Comparison of ENCODE assay signal across 12 cellular contexts in the genomic region with DNA sequence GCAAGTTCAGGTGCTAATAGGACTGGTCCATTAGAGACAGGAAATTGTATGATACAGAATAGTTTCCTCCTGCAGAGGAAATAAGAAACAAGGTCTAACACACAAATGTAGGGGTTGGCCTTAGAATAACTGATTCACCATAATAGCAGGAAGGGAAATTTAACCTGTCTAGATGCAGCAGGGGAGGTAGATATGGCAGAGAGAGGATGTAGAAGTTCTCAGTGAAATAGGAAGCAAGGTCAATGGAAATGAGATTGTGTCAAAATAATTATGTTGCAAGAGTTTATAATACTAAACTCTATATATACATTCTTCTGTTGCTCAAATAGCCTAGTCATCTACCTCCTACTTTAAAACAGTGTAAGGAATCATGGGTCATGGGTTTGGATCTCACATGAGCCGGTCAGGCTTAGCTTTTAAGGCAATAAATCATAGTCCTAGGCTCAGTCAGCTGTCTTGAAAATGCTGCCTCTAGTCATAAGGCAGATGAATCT.
DNase-seq lines count a peak whose midpoint lies in the region; ATAC-seq and TF ChIP-seq lines count a peak whose summit lies in the region.
"Had no signal": no experiment of that assay in that cellular context is flagged by ENCODE, and none has a peak within 500 bp of the region (broad histone marks: within the 10 kb centered on the region; RNA-seq: fewer than 3 reads in every experiment).

No MANE protein-coding gene starts in this region.

- peaks cover 4% of the 10 kb centered on the region for H3K36me3 Mint-ChIP-seq in stimulated activated effector memory CD8-positive, alpha-beta T cell treated with anti-CD3 and anti-CD28 coated beads, Interleukin-12 subunit alpha, Interleukin-12 subunit beta, amount 100 ng/mL, for 72 hours

- no peak for ATAC-seq in stimulated activated effector memory CD8-positive, alpha-beta T cell treated with anti-CD3 and anti-CD28 coated beads, Interleukin-12 subunit alpha, Interleukin-12 subunit beta, amount 100 ng/mL, for 72 hours

- peak overlapping the region; percentile 2 for H3K27ac Mint-ChIP-seq in stimulated activated effector memory CD8-positive, alpha-beta T cell treated with anti-CD3 and anti-CD28 coated beads, Interleukin-12 subunit alpha, Interleukin-12 subunit beta, amount 100 ng/mL, for 72 hours

- H3K9me3 Mint-ChIP-seq in stimulated activated effector memory CD8-positive, alpha-beta T cell treated with anti-CD3 and anti-CD28 coated beads, Interleukin-12 subunit alpha, Interleukin-12 subunit beta, amount 100 ng/mL, for 72 hours = no peaks in the 10 kb centered on the region

- no peak overlapping the region for H3K4me3 Mint-ChIP-seq in stimulated activated effector memory CD8-positive, alpha-beta T cell treated with anti-CD3 and anti-CD28 coated beads, Interleukin-12 subunit alpha, Interleukin-12 subunit beta, amount 100 ng/mL, for 72 hours

- TF ChIP-seq CTCF in choroid plexus epithelial cell (conservative IDR thresholded peaks at IDR 0.05; ENCODE audit: low read depth, low read length) = no peak

- peak; percentile 25 for DNase-seq in EH (ENCODE audit: low read depth)
- peak; percentile 73 for DNase-seq in MV-4-11 (lab: John Stamatoyannopoulos, UW)
- DNase-seq in choroid plexus epithelial cell (ENCODE audit: low read depth) = peak; percentile 62
- DNase-seq in stimulated activated effector memory CD8-positive, alpha-beta T cell treated with anti-CD3 and anti-CD28 coated beads, Interleukin-12 subunit alpha, Interleukin-12 subunit beta, amount 100 ng/mL, for 72 hours (ENCODE audit: low spot score in 2 of 2) = no peak
- DNase-seq in activated CD4-positive, alpha-beta T cell treated with anti-CD3 and anti-CD28 coated beads, Interleukin-2, amount 50 U/mL, for 48 hours = no peak
- no peak for DNase-seq in stimulated activated CD4-positive, alpha-beta T cell treated with anti-CD3 and anti-CD28 coated beads, Interleukin-15, amount 100 ng/mL, for 24 hours
- no peak for DNase-seq in NCI-H2107 treated with DMSO at 0.1 percent for 48 hours (lab: John Stamatoyannopoulos, UW; ENCODE audit: unreplicated experiment)
- DNase-seq: activated CD4-positive, CD25-positive, alpha-beta regulatory T cell treated with anti-CD3 and anti-CD28 coated beads, Interleukin-2, amount 50 U/mL, for 72 hours; glutamatergic neuron; NCI-H2029; NCI-H524 treated with DMSO at 0.1 percent for 48 hours; stimulated activated naive CD4-positive, alpha-beta T cell treated with Interleukin-2 at 50 U/mL for 16 hours had no signal

- no peak overlapping the region for H3K4me3 ChIP-seq in choroid plexus epithelial cell (ENCODE audit: low read depth, low read length)

- peaks cover 19% of the 10 kb centered on the region for H3K4me1 Mint-ChIP-seq in stimulated activated effector memory CD8-positive, alpha-beta T cell treated with anti-CD3 and anti-CD28 coated beads, Interleukin-12 subunit alpha, Interleukin-12 subunit beta, amount 100 ng/mL, for 72 hours

Comparison
In these comparisons a context has a peak if more than half of its experiments do, and no peak if none do; other contexts are left out.
1. DNase-seq: peak in EH (single experiment), MV-4-11 (single experiment) and choroid plexus epithelial cell (single experiment); none in stimulated activated effector memory CD8-positive, alpha-beta T cell treated with anti-CD3 and anti-CD28 coated beads, Interleukin-12 subunit alpha, Interleukin-12 subunit beta, amount 100 ng/mL, for 72 hours (0 of 2), activated CD4-positive, alpha-beta T cell treated with anti-CD3 and anti-CD28 coated beads, Interleukin-2, amount 50 U/mL, for 48 hours (0 of 2), stimulated activated CD4-positive, alpha-beta T cell treated with anti-CD3 and anti-CD28 coated beads, Interleukin-15, amount 100 ng/mL, for 24 hours (single experiment) and NCI-H2107 treated with DMSO at 0.1 percent for 48 hours (single experiment).